Comparison of ENCODE assay signal across 8 cellular contexts in genomic region chr20:35303735-35304431, GRCh38. TPM values are rescaled to one million over a fixed set of nuclear protein-coding genes. Genes with fewer than 3 reads are reported as not detected.
DNase-seq lines count a peak whose midpoint lies in the region; ATAC-seq and TF ChIP-seq lines count a peak whose summit lies in the region.

No MANE protein-coding gene starts in this region.

- POLR2A ChIA-PET in WTC11 (lab: Charles Lee) = no interaction called here

- DNase-seq in COR-L47 (lab: John Stamatoyannopoulos, UW) (peak; percentile 81), NCI-H2227 (lab: John Stamatoyannopoulos, UW; ENCODE audit: unreplicated experiment) (peak; percentile 91), WTC11 (ENCODE audit: low spot score) (peak; percentile 94), breast epithelium (ENCODE audit: low spot score in 2 of 2) (peak; percentile 78 to 84), islet precursor cell (peak; percentile 97)
- peak; percentile 65 to 67 for DNase-seq in stimulated activated CD4-positive, alpha-beta T cell treated with anti-CD3 and anti-CD28 coated beads, Interleukin-1b, Interleukin-23, amount 100 ng/mL, for 1 hour (ENCODE audit: low read depth in 2 of 2)

- H3K36me3 Mint-ChIP-seq in WTC11 = peaks cover 7% of the 10 kb centered on the region; the same call in 1 of the 2 replicates

- ATAC-seq in HG02759 (IDR thresholded peaks at IDR 0.05; ENCODE audit: unreplicated experiment) (peak; percentile 64), WTC11 (peak; percentile 84), HG03175 (IDR thresholded peaks at IDR 0.05; ENCODE audit: unreplicated experiment) (no peak)

- peaks cover 14% of the 10 kb centered on the region for H3K4me1 Mint-ChIP-seq in WTC11

- H3K27me3 ChIP-seq in breast epithelium = no peaks in the 10 kb centered on the region

- peaks cover under 1% of the 10 kb centered on the region; the same call in 1 of the 2 replicates for H3K27me3 Mint-ChIP-seq in WTC11 (ENCODE audit: low read depth)

- no peaks in the 10 kb centered on the region for H3K9me3 ChIP-seq in breast epithelium

- no peak for TF ChIP-seq POLR2A in breast epithelium (IDR thresholded peaks at IDR 0.05)

- no peaks in the 10 kb centered on the region for H3K36me3 ChIP-seq in breast epithelium

- no peaks in the 10 kb centered on the region for H3K9me3 Mint-ChIP-seq in WTC11

- H3K4me3 Mint-ChIP-seq in WTC11 = peak overlapping the region; percentile 21; the same call in 1 of the 2 replicates

- intact Hi-C loops in breast epithelium (cut with DNase I; ENCODE audit: low total_unique reads) = no loop called here

- CTCF ChIA-PET in WTC11 (lab: Charles Lee) = interaction anchor here (0.6 to 3.5 kb wide), 44 partner anchors 9 to 219 kb away, joined by 3 to 89 read pairs (median 5); partner anchors contain the start of genes EDEM2, EIF6, FAM83C and GDF5

- TF ChIP-seq CTCF in WTC11 (IDR thresholded peaks at IDR 0.05) (peak; percentile 89), breast epithelium (IDR thresholded peaks at IDR 0.05) (peak; percentile 88 to 90 (median 90))

- peak overlapping the region in 1 of 2 donors; percentile 14 for H3K27ac ChIP-seq in breast epithelium

- H3K27ac Mint-ChIP-seq in WTC11 = no peak overlapping the region

- H3K4me1 ChIP-seq in breast epithelium = peaks cover 4 to 18% of the 10 kb centered on the region in 2 donors

- no peak overlapping the region for H3K4me3 ChIP-seq in breast epithelium

TF ChIP-seq in WTC11, 78 proteins besides CTCF, POLR2A, EP300 and RAD21:
- TF ChIP-seq MXD4 (CRISPR knock-in tag; IDR thresholded peaks at IDR 0.05; ENCODE audit: borderline replicate concordance) (no peak), ZNF416 (CRISPR knock-in tag; IDR thresholded peaks at IDR 0.05) (no peak), GRHL2 (CRISPR knock-in tag; IDR thresholded peaks at IDR 0.05; ENCODE audit: insufficient replicate concordance, severe bottlenecking) (no peak), SMAD3 (CRISPR knock-in tag; IDR thresholded peaks at IDR 0.05; ENCODE audit: borderline replicate concordance) (no peak), ZBTB21 (CRISPR knock-in tag; IDR thresholded peaks at IDR 0.05; ENCODE audit: borderline replicate concordance) (0 out of 2 replicates have a peak, but pooled peaks have one; percentile 44), GABPB1 (CRISPR knock-in tag; IDR thresholded peaks at IDR 0.05) (peak; percentile 30; the same call in 1 of the 2 replicates), PRDM15 (CRISPR knock-in tag; IDR thresholded peaks at IDR 0.05) (peak; percentile 50), CBFB (CRISPR knock-in tag; IDR thresholded peaks at IDR 0.05; ENCODE audit: low read depth) (0 out of 2 replicates have a peak, but pooled peaks have one; percentile 59)

RNA-seq across cellular contexts. Expression of gene FAM83C, which starts 11.7 kb away (rescaled TPM):
- total RNA-seq in WTC11 (2021) (not detected in 3 replicates), breast epithelium (under 1 TPM in 1 of 3 donors, not detected in 2; 0.15 TPM)

RNA-seq across cellular contexts. Expression of gene EIF6, which starts 19.3 kb away (rescaled TPM):
- total RNA-seq in WTC11 (2021) (130 to 157 TPM (median 133 TPM) in 3 replicates), breast epithelium (10 to 100 TPM; 81.9 to 98.6 (median 88.0) TPM)

RNA-seq across cellular contexts. Expression of gene MMP24OS, which starts 26.0 kb away (rescaled TPM):
- 44.0 to 50.6 TPM (median 44.9 TPM) in 3 replicates for total RNA-seq in WTC11 (2021)
- 10 to 100 TPM; 17.4 to 34.1 (median 32.9) TPM for total RNA-seq in breast epithelium
